8 cellular contexts compared by ENCODE assay signal in genomic region chr6:32968770-32969684, GRCh38. TPM values are rescaled to one million over a fixed set of nuclear protein-coding genes. Genes with fewer than 3 reads are reported as not detected.
DNase-seq lines count a peak whose midpoint lies in the region; ATAC-seq and TF ChIP-seq lines count a peak whose summit lies in the region.

No MANE protein-coding gene starts in this region.

- H3K4me2 ChIP-seq in hepatocyte: peak overlapping the region; percentile 89

- peaks cover 21% of the 10 kb centered on the region for H3K4me1 Mint-ChIP-seq in T-helper 2 cell treated with Interferon-gamma antibody and Interleukin-4, amounts not matched to agents 5 μg/mL and 100 μg/mL, for 36 hours (ENCODE audit: low read depth)

- H3K4me1 ChIP-seq in hepatocyte (ENCODE audit: insufficient read depth) (peaks cover 17% of the 10 kb centered on the region), rectal smooth muscle tissue (ENCODE audit: control insufficient read depth, insufficient read depth, low read length) (peaks cover 6% of the 10 kb centered on the region)

- H3K36me3 ChIP-seq in hepatocyte (replicated peaks; ENCODE audit: insufficient read depth, low read depth): no peaks in the 10 kb centered on the region
- no peaks in the 10 kb centered on the region for H3K36me3 ChIP-seq in rectal smooth muscle tissue (ENCODE audit: control insufficient read depth, insufficient read depth, low read length)

- no peaks in the 10 kb centered on the region for H3K27me3 Mint-ChIP-seq in T-helper 2 cell treated with Interferon-gamma antibody and Interleukin-4, amounts not matched to agents 5 μg/mL and 100 μg/mL, for 36 hours (ENCODE audit: low read depth)

- no peak for TF ChIP-seq CTCF in NB4 (IDR thresholded peaks at IDR 0.05; ENCODE audit: low read depth, low read length)
- TF ChIP-seq CTCF in astrocyte of the cerebellum (IDR thresholded peaks at IDR 0.05; ENCODE audit: low read depth, low read length, missing control alignments): peak; percentile 40
- TF ChIP-seq CTCF in hepatocyte (IDR thresholded peaks at IDR 0.05; ENCODE audit: poor library complexity): no peak

- peak overlapping the region; percentile 93 for H3K4me3 Mint-ChIP-seq in T-helper 2 cell treated with Interferon-gamma antibody and Interleukin-4, amounts not matched to agents 5 μg/mL and 100 μg/mL, for 36 hours

- under 1% methylated on average over 22 of the region's 47 CpGs for WGBS in hepatocyte (ENCODE audit: low lambda C conversion rate, missing lambda C conversion rate)

- no peaks in the 10 kb centered on the region for H3K9me3 Mint-ChIP-seq in T-helper 2 cell treated with Interferon-gamma antibody and Interleukin-4, amounts not matched to agents 5 μg/mL and 100 μg/mL, for 36 hours

- DNase-seq in CD1c-positive myeloid dendritic cell (ENCODE audit: extremely low spot score) (peak; percentile 84), NB4 (ENCODE audit: low read depth) (peak; percentile 90), astrocyte of the cerebellum (ENCODE audit: low read depth) (peak; percentile 60), hepatocyte (ENCODE audit: low spot score) (peak; percentile 92), GM19240 (ENCODE audit: insufficient read length, low spot score) (no peak)
- DNase-seq in T-helper 2 cell treated with Interferon-gamma antibody and Interleukin-4, amounts not matched to agents 5 μg/mL and 100 μg/mL, for 36 hours (ENCODE audit: low spot score): peak; percentile 64

- peak; percentile 27 for TF ChIP-seq POLR2A in NB4 (IDR thresholded peaks at IDR 0.05; ENCODE audit: extremely low read depth, insufficient read length)

- H3K4me3 ChIP-seq in NB4 (ENCODE audit: low read depth, low read length) (peak overlapping the region; percentile 83), astrocyte of the cerebellum (ENCODE audit: low read depth, low read length) (peak overlapping the region; percentile 89), hepatocyte (peak overlapping the region; percentile 69), rectal smooth muscle tissue (ENCODE audit: low read length) (peak overlapping the region; percentile 99)

- peaks cover 71% of the 10 kb centered on the region for H3K79me2 ChIP-seq in hepatocyte

- peak overlapping the region; percentile 99 for H3K27ac Mint-ChIP-seq in T-helper 2 cell treated with Interferon-gamma antibody and Interleukin-4, amounts not matched to agents 5 μg/mL and 100 μg/mL, for 36 hours

- no peaks in the 10 kb centered on the region for H3K9me2 ChIP-seq in hepatocyte (replicated peaks; ENCODE audit: insufficient read depth)

- ATAC-seq in GM21619 (IDR thresholded peaks at IDR 0.05; ENCODE audit: unreplicated experiment): peak; percentile 6

- H3K9ac ChIP-seq in rectal smooth muscle tissue (ENCODE audit: low read length): peak overlapping the region; percentile 98

- H3K27ac ChIP-seq in hepatocyte (peak overlapping the region; percentile 100), rectal smooth muscle tissue (ENCODE audit: low read depth, low read length) (peak overlapping the region; percentile 100)

- no peaks in the 10 kb centered on the region for H3K27me3 ChIP-seq in hepatocyte
- no peaks in the 10 kb centered on the region for H3K27me3 ChIP-seq in rectal smooth muscle tissue (ENCODE audit: control insufficient read depth, insufficient read depth, low read length)

- peaks cover 23% of the 10 kb centered on the region for H4K20me1 ChIP-seq in hepatocyte (ENCODE audit: insufficient read depth, poor library complexity, severe bottlenecking)

- in situ Hi-C loops in astrocyte of the cerebellum (cut with HindIII; ENCODE audit: low sequenced_read_pairs): no loop called here

- H2AFZ ChIP-seq in hepatocyte: peak overlapping the region; percentile 54

- H3K9me3 ChIP-seq in hepatocyte (ENCODE audit: low read depth): no peaks in the 10 kb centered on the region

- H3K36me3 Mint-ChIP-seq in T-helper 2 cell treated with Interferon-gamma antibody and Interleukin-4, amounts not matched to agents 5 μg/mL and 100 μg/mL, for 36 hours (ENCODE audit: low read depth): peaks cover 44% of the 10 kb centered on the region

RNA-seq across cellular contexts. Expression of gene BRD2, which starts 0.6 kb away (rescaled TPM):
- total RNA-seq in hepatocyte: 132 and 133 TPM in 2 replicates
- 106 and 118 TPM in 2 replicates for polyA plus RNA-seq in hepatocyte

RNA-seq across cellular contexts. Expression of gene HLA-DMA, which starts 16.1 kb away (rescaled TPM):
- 9.0 and 9.5 TPM in 2 replicates for total RNA-seq in hepatocyte
- 4.7 and 9.2 TPM in 2 replicates for polyA plus RNA-seq in hepatocyte

RNA-seq across cellular contexts. Expression of gene HLA-DMB, which starts 28.2 kb away (rescaled TPM):
- total RNA-seq in hepatocyte: 1.00 and 1.0 TPM in 2 replicates
- 1.7 TPM in 1 of 2 replicates, not detected in the other for polyA plus RNA-seq in hepatocyte

RNA-seq across cellular contexts. Expression of gene HLA-DOA, which starts 40.4 kb away (rescaled TPM):
- 1.4 and 2.0 TPM in 2 replicates for total RNA-seq in hepatocyte
- 0.79 and 0.83 TPM in 2 replicates for polyA plus RNA-seq in hepatocyte
